1 cellular context compared by ENCODE assay signal in the genomic region with DNA sequence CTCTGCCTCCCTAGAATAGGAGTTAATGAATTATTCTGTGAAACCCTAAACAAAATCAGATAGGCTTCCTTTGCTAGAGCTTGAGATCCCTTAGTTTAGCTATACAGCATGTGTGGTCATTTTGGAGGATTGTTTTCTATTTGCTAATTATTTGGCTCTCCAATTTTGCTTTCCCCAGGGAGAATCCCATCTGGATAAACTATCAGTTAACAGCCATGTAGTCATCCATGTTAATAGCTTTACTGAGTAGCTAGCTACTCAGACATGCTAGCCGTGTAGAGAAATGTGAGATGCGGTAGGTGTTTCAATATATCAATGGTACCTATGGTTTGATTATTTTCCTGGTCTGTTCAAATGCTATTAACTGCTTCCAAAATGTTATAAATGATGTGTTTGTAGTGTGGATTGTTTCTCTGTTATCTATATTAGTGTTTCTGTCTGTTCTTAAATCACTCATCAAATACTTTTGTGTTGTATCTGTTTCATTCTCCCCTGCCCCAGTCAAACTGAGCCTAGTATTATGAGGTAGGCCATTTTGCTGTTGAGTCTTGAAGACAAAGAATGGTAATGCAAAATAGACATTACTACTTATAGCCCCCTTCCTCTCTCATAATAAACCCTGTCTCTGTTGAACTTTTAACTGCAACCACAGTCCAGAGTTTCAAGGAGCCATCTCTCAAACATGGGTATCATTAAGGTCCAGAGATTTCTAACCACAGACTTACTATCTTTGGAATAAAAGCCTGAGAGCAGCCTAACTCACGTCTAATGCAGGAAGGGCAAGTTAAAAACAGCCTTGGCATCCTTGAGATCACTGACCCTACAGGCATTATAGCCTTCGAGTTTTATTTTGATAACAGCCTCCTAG.
TF ChIP-seq lines count a peak whose summit lies in the region.

No MANE protein-coding gene starts in this region.

TF ChIP-seq in GM12878, 131 proteins besides CTCF, POLR2A, EP300 and RAD21:
- TF ChIP-seq ETV6 (conservative IDR thresholded peaks at IDR 0.05 in 1 of 2, IDR thresholded peaks at IDR 0.05 in 1 of 2; ENCODE audit: borderline replicate concordance in 1 of 2, low read depth in 1 of 2) (no peak), FOXM1 (IDR thresholded peaks at IDR 0.05; ENCODE audit: low read depth, low read length) (0 out of 2 replicates have a peak, but pooled peaks have one; percentile 10), ATF7 (IDR thresholded peaks at IDR 0.05; ENCODE audit: low read depth) (no peak), RUNX3 (IDR thresholded peaks at IDR 0.05; ENCODE audit: low read length) (peak; percentile 58; the same call in 1 of the 2 replicates), SIN3A (IDR thresholded peaks at IDR 0.05; ENCODE audit: low read depth, low read length) (no peak), SREBF2 (IDR thresholded peaks at IDR 0.05; ENCODE audit: low read length) (no peak), ZBTB40 (IDR thresholded peaks at IDR 0.05; ENCODE audit: borderline replicate concordance) (no peak), BCL11A (IDR thresholded peaks at IDR 0.05; ENCODE audit: low read depth, low read length) (no peak), IKZF1 (conservative IDR thresholded peaks at IDR 0.05) (no peak), EGR1 (IDR thresholded peaks at IDR 0.05; ENCODE audit: borderline replicate concordance in 1 of 2, low read depth in 2 of 2, low read length in 2 of 2) (no peak), ZNF274 (IDR thresholded peaks at IDR 0.05; ENCODE audit: insufficient read depth, insufficient read length) (no peak), JUND (IDR thresholded peaks at IDR 0.05; ENCODE audit: low read depth, low read length) (no peak), TAF1 (IDR thresholded peaks at IDR 0.05; ENCODE audit: borderline replicate concordance, low read depth, low read length) (no peak), ZZZ3 (IDR thresholded peaks at IDR 0.05; ENCODE audit: control insufficient read depth, insufficient read length, low read depth) (no peak), TCF7 (IDR thresholded peaks at IDR 0.05; ENCODE audit: borderline replicate concordance) (no peak), MAX (IDR thresholded peaks at IDR 0.05; ENCODE audit: low read depth, low read length) (no peak), SMARCA5 (IDR thresholded peaks at IDR 0.05) (no peak), STAT3 (IDR thresholded peaks at IDR 0.05; ENCODE audit: low read depth, low read length) (no peak), RELA (IDR thresholded peaks at IDR 0.05; ENCODE audit: borderline replicate concordance, partially characterized antibody) (no peak), EZH2 (IDR thresholded peaks at IDR 0.05; ENCODE audit: borderline replicate concordance, control insufficient read depth, low read depth, low read length) (no peak), YY1 (IDR thresholded peaks at IDR 0.05; ENCODE audit: low read depth, low read length) (0 out of 2 replicates have a peak, but pooled peaks have one; percentile 12), PAX8 (IDR thresholded peaks at IDR 0.05) (no peak), RCOR1 (conservative IDR thresholded peaks at IDR 0.05; ENCODE audit: low read depth, low read length) (no peak), ATF3 (IDR thresholded peaks at IDR 0.05; ENCODE audit: borderline replicate concordance, extremely low read depth, low read depth, low read length) (no peak), TBL1XR1 (IDR thresholded peaks at IDR 0.05; ENCODE audit: low read depth, low read length) (no peak), SPI1 (IDR thresholded peaks at IDR 0.05; ENCODE audit: borderline replicate concordance, insufficient read depth, low read depth, low read length) (no peak), JUNB (IDR thresholded peaks at IDR 0.05) (peak; percentile 62), NFIC (IDR thresholded peaks at IDR 0.05; ENCODE audit: low read depth, low read length) (peak; percentile 62; the same call in 1 of the 2 replicates), IRF5 (IDR thresholded peaks at IDR 0.05; ENCODE audit: borderline replicate concordance) (no peak), E2F4 (IDR thresholded peaks at IDR 0.05; ENCODE audit: low read depth, low read length) (no peak), NBN (IDR thresholded peaks at IDR 0.05) (no peak), GATAD2B (conservative IDR thresholded peaks at IDR 0.05; ENCODE audit: low read depth) (no peak), IRF4 (IDR thresholded peaks at IDR 0.05; ENCODE audit: low read depth, low read length) (no peak), SMAD1 (IDR thresholded peaks at IDR 0.05; ENCODE audit: low read depth, partially characterized antibody) (no peak), SMAD5 (IDR thresholded peaks at IDR 0.05; ENCODE audit: low read depth) (no peak), ZNF24 (IDR thresholded peaks at IDR 0.05) (no peak), NFYA (IDR thresholded peaks at IDR 0.05; ENCODE audit: borderline replicate concordance, low read depth, low read length) (no peak), E4F1 (IDR thresholded peaks at IDR 0.05; ENCODE audit: borderline replicate concordance, partially characterized antibody) (no peak), SUPT20H (IDR thresholded peaks at IDR 0.05; ENCODE audit: borderline replicate concordance, control insufficient read depth, low read depth, low read length) (no peak), POU2F2 (IDR thresholded peaks at IDR 0.05; ENCODE audit: borderline replicate concordance, low read depth, low read length) (no peak), PML (IDR thresholded peaks at IDR 0.05; ENCODE audit: low read length) (no peak)
- TF ChIP-seq, protein P1, sequence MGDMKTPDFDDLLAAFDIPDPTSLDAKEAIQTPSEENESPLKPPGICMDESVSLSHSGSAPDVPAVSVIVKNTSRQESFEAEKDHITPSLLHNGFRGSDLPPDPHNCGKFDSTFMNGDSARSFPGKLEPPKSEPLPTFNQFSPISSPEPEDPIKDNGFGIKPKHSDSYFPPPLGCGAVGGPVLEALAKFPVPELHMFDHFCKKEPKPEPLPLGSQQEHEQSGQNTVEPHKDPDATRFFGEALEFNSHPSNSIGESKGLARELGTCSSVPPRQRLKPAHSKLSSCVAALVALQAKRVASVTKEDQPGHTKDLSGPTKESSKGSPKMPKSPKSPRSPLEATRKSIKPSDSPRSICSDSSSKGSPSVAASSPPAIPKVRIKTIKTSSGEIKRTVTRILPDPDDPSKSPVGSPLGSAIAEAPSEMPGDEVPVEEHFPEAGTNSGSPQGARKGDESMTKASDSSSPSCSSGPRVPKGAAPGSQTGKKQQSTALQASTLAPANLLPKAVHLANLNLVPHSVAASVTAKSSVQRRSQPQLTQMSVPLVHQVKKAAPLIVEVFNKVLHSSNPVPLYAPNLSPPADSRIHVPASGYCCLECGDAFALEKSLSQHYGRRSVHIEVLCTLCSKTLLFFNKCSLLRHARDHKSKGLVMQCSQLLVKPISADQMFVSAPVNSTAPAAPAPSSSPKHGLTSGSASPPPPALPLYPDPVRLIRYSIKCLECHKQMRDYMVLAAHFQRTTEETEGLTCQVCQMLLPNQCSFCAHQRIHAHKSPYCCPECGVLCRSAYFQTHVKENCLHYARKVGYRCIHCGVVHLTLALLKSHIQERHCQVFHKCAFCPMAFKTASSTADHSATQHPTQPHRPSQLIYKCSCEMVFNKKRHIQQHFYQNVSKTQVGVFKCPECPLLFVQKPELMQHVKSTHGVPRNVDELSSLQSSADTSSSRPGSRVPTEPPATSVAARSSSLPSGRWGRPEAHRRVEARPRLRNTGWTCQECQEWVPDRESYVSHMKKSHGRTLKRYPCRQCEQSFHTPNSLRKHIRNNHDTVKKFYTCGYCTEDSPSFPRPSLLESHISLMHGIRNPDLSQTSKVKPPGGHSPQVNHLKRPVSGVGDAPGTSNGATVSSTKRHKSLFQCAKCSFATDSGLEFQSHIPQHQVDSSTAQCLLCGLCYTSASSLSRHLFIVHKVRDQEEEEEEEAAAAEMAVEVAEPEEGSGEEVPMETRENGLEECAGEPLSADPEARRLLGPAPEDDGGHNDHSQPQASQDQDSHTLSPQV (IDR thresholded peaks at IDR 0.05): no peak
- TF ChIP-seq, protein P2, sequence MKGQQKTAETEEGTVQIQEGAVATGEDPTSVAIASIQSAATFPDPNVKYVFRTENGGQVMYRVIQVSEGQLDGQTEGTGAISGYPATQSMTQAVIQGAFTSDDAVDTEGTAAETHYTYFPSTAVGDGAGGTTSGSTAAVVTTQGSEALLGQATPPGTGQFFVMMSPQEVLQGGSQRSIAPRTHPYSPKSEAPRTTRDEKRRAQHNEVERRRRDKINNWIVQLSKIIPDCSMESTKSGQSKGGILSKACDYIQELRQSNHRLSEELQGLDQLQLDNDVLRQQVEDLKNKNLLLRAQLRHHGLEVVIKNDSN (IDR thresholded peaks at IDR 0.05; ENCODE audit: borderline replicate concordance, extremely low read length, insufficient read depth, low read depth, low read length): no peak
TF ChIP-seq in GM12878: peak in this region for 5.
